In the genomic region with DNA sequence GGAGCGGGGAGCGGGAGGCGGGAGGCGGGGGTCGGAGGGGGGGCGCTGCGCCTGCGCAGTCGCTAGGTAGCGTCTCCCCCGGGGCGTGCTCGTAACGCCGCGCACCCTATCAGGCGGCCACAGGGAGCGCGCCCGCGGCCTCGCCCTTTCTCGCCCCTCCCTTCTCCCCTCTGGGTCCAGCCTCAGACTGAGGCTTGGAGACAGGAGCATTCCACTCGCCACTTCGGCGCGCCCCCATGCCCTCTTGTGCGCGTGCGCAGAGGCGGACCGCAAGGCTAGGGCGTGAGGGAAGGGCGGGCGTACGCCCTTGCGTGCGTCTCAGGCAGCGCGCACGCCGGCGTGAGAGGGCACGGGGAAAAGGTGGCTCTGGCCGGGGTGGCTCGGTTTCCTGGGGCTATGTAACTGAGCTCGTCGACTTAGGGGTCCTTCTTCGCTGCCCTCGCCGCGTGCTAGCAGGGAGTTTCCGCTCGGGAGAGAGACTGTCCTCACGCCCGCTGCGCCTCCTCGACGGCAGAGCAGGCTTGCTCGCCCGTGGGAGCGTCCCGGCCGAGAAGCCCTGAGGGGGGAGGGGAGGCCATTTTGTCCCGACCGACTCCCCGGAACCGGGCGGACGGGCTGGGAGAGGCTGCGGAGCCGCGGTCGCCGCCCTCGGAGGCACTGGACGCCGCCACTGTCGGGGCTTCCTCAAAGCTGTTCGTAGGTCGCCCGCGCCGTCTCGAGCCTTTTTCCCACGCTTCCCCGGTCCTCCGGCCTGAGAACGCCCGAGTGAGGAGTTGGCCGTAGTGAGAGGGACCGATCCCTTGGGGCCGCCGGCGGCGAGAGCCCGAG, we compare ENCODE assay signal across 8 cellular contexts. TPM values are rescaled to one million over a fixed set of nuclear protein-coding genes. Genes with fewer than 3 reads are reported as not detected.
A peak's percentile ranks its signal among the peaks of the same experiment; 100 is the strongest.
DNase-seq lines count a peak whose midpoint lies in the region; ATAC-seq and TF ChIP-seq lines count a peak whose summit lies in the region.

Gene RAB10, plus strand, starts transcription at position 316 of the 828 bp plus-strand sequence. CDS start 525 bp downstream, outside the sequence.

- H3K27me3 ChIP-seq in KMS-11 (ENCODE audit: insufficient read depth, low read depth) (no peaks in the 10 kb centered on the region), Peyer's patch (no peaks in the 10 kb centered on the region)

- peak within 1 kb of the TSS; percentile 76 for H3K4me3 ChIP-seq in KMS-11 (IDR thresholded peaks at IDR 0.05; ENCODE audit: insufficient read depth, low read depth, low read length)
- H3K4me3 ChIP-seq in Peyer's patch: peak within 1 kb of the TSS; percentile 64 to 98 (median 78)

- TF ChIP-seq POLR2A in Peyer's patch (IDR thresholded peaks at IDR 0.05): peak; percentile 99

- peak; percentile 87 for DNase-seq in DMS53 treated with DMSO at 0.1 percent for 48 hours (lab: John Stamatoyannopoulos, UW; ENCODE audit: unreplicated experiment)
- peak; percentile 96 to 100 (median 99) for DNase-seq in Peyer's patch
- peak; percentile 100 for DNase-seq in activated T-cell treated with anti-CD3 and anti-CD28 coated beads, Interleukin-2, amount 50 U/mL, for 48 hours
- DNase-seq in myocyte (ENCODE audit: low read depth): peak; percentile 100
- DNase-seq in stimulated activated CD8-positive, alpha-beta memory T cell treated with anti-CD3 and anti-CD28 coated beads, Interleukin-7, amount 100 ng/mL, for 48 hours (ENCODE audit: extremely low read depth in 1 of 2, low read depth in 1 of 2): peak; percentile 98 to 100

- H3K36me3 ChIP-seq in KMS-11 (ENCODE audit: insufficient read depth) (no peaks in the 10 kb centered on the region), Peyer's patch (no peaks in the 10 kb centered on the region)

- H3K9me3 ChIP-seq in Peyer's patch: no peaks in the 10 kb centered on the region

- H4K20me1 ChIP-seq in KMS-11 (ENCODE audit: insufficient read depth): peaks cover 11% of the 10 kb centered on the region; the same call in 1 of the 2 replicates

- H3K79me2 ChIP-seq in KMS-11 (ENCODE audit: insufficient read depth, low read depth): peaks cover 49% of the 10 kb centered on the region

- H3K9ac ChIP-seq in KMS-11: peak within 1 kb of the TSS; percentile 95

- TF ChIP-seq CTCF in KMS-11 (conservative IDR thresholded peaks at IDR 0.05; ENCODE audit: low read depth, low read length) (no peak), Peyer's patch (IDR thresholded peaks at IDR 0.05) (peak in 2 of 6 experiments; percentile 22 to 38)

- peak; percentile 92 for ATAC-seq in GM21737 (IDR thresholded peaks at IDR 0.05; ENCODE audit: unreplicated experiment)
- ATAC-seq in esophagus mucosa: peak; percentile 94

- peak within 1 kb of the TSS; percentile 98 for H2AFZ ChIP-seq in KMS-11 (ENCODE audit: low read depth)

- H3K4me1 ChIP-seq in KMS-11 (ENCODE audit: low read depth, poor library complexity, severe bottlenecking) (peaks cover 32% of the 10 kb centered on the region), Peyer's patch (peaks cover 0 to 35% (median 0%) of the 10 kb centered on the region in 4 donors)

- peak within 1 kb of the TSS; percentile 96 for H3K27ac ChIP-seq in KMS-11
- H3K27ac ChIP-seq in Peyer's patch: peak within 1 kb of the TSS; percentile 85 to 98 (median 91)

- peak within 1 kb of the TSS; percentile 95 for H3K4me2 ChIP-seq in KMS-11

RNA-seq across cellular contexts. Expression of gene RAB10, which starts in this region (rescaled TPM):
- total RNA-seq in Peyer's patch: 10 to 100 TPM; 61.9 to 95.6 (median 85.1) TPM
- 455 TPM for total RNA-seq in esophagus mucosa
- total RNA-seq in myocyte: 139 and 157 TPM in 2 replicates
- 102 TPM for polyA plus RNA-seq in myocyte (2012)

Comparison
In these comparisons a context has a peak if more than half of its experiments do, and no peak if none do; other contexts are left out.
1. Peak in every context shown above with its lines: DNase-seq, ATAC-seq, H3K4me3 ChIP-seq and H3K27ac ChIP-seq.